ENCODE assay signal across 1 cellular context in genomic region chr5:174119386-174119785, GRCh38.
TF ChIP-seq lines count a peak whose summit lies in the region.

No MANE protein-coding gene starts in this region.

TF ChIP-seq in WTC11, 78 proteins besides CTCF, POLR2A, EP300 and RAD21 (continued from another document):
- no peak for TF ChIP-seq ARID4B (CRISPR knock-in tag; IDR thresholded peaks at IDR 0.05; ENCODE audit: borderline replicate concordance)
TF ChIP-seq in WTC11: peak in this region for 0.
